1 cellular context compared by ENCODE assay signal in genomic region chr13:94968757-94969086, GRCh38.
TF ChIP-seq lines count a peak whose summit lies in the region.

No MANE protein-coding gene starts in this region.

TF ChIP-seq in HepG2, 621 proteins besides CTCF, POLR2A, EP300 and RAD21 (continued from another document):
- TF ChIP-seq KIAA2018 (CRISPR knock-in tag; IDR thresholded peaks at IDR 0.05; ENCODE audit: borderline replicate concordance) (no peak), U2AF1 (optimal IDR thresholded peaks at IDR 0.05; ENCODE audit: low read depth, low read length) (no peak), ZBTB1 (CRISPR knock-in tag; IDR thresholded peaks at IDR 0.05; ENCODE audit: borderline replicate concordance) (no peak), MED1 (CRISPR knock-in tag; IDR thresholded peaks at IDR 0.05) (no peak), ZSCAN12 (CRISPR knock-in tag; IDR thresholded peaks at IDR 0.05) (no peak), NFIC (IDR thresholded peaks at IDR 0.05; ENCODE audit: low read length) (no peak), TEAD2 (CRISPR knock-in tag; IDR thresholded peaks at IDR 0.05) (no peak), ZNF552 (CRISPR knock-in tag; IDR thresholded peaks at IDR 0.05; ENCODE audit: borderline replicate concordance) (no peak)
